17 cellular contexts compared by ENCODE assay signal in the genomic region with DNA sequence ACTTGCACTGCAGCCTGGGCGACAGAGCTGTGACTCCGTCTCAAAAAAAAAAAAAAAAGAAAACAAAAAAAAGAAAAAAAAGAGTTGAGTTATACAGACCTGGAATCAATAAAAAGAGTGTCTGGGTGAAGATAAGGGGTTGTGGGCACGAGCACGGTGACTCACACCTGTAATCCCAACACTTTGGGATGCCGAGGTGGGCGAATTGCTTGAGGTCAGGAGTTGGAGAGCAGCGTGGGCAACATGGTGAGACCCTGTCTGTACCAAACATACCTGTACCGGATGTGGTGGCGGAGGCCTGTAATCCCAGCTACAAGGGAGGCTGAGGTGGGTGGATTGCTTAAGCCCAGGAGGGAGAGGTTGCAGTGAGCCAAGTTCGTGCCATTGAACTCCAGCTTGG. TPM values are rescaled to one million over a fixed set of nuclear protein-coding genes. Genes with fewer than 3 reads are reported as not detected.
DNase-seq lines count a peak whose midpoint lies in the region; ATAC-seq, FAIRE-seq and TF ChIP-seq lines count a peak whose summit lies in the region.
"Had no signal": no experiment of that assay in that cellular context is flagged by ENCODE, and none has a peak within 500 bp of the region (broad histone marks: within the 10 kb centered on the region; RNA-seq: fewer than 3 reads in every experiment).

No MANE protein-coding gene starts in this region.

- no peak for FAIRE-seq in frontal cortex (lab: Jason Lieb, UNC)

- H3K4me1 ChIP-seq in CD4-positive, CD25-positive, alpha-beta regulatory T cell (ENCODE audit: control insufficient read depth, insufficient read depth, low read length, poor library complexity, severe bottlenecking) = peaks cover 20% of the 10 kb centered on the region
- H3K4me1 ChIP-seq in DOHH2 (ENCODE audit: control insufficient read depth, low read length) = peaks cover 31% of the 10 kb centered on the region
- peaks cover 7 to 39% (median 25%) of the 10 kb centered on the region in 6 donors for H3K4me1 ChIP-seq in spleen

- peaks cover 4% of the 10 kb centered on the region; the same call in 1 of the 2 replicates for H4K20me1 ChIP-seq in DOHH2 (ENCODE audit: control insufficient read depth, insufficient read depth, low read depth, low read length)

- H3K36me3 ChIP-seq in CD4-positive, CD25-positive, alpha-beta regulatory T cell (ENCODE audit: control insufficient read depth, insufficient read depth, low read length) = peaks cover 1% of the 10 kb centered on the region
- H3K36me3 ChIP-seq in DOHH2 (ENCODE audit: control insufficient read depth, low read length) (peaks cover 30% of the 10 kb centered on the region), spleen (peaks cover 0 to 5% (median 0%) of the 10 kb centered on the region in 6 donors)
- H3K36me3 ChIP-seq: lower lobe of right lung, ovary had no signal

- peak overlapping the region; percentile 95 for H3K4me2 ChIP-seq in DOHH2 (ENCODE audit: low read length)

- H3K27ac ChIP-seq in CD4-positive, CD25-positive, alpha-beta regulatory T cell (ENCODE audit: insufficient read depth, low read length, poor library complexity, severe bottlenecking) = no peak overlapping the region
- H3K27ac ChIP-seq in DOHH2 (ENCODE audit: low read depth, low read length) (no peak overlapping the region), spleen (no peak overlapping the region)

- peaks cover 3% of the 10 kb centered on the region for H3K36me3 Mint-ChIP-seq in CD4-positive, CD25-positive, alpha-beta regulatory T cell
- H3K36me3 Mint-ChIP-seq in activated CD8-positive, alpha-beta T cell treated with anti-CD3 and anti-CD28 coated beads, Interleukin-2, amount 10 ng/mL, durations not matched to agents 7 days and 5 days (ENCODE audit: low read depth) = peaks cover 10% of the 10 kb centered on the region
- H3K36me3 Mint-ChIP-seq in mesothelial cell of epicardium = peaks cover 2% of the 10 kb centered on the region

- peak overlapping the region; percentile 84 to 91 (median 86) for H3K4me3 Mint-ChIP-seq in CD4-positive, CD25-positive, alpha-beta regulatory T cell
- peak overlapping the region; percentile 78 for H3K4me3 Mint-ChIP-seq in activated CD8-positive, alpha-beta T cell treated with anti-CD3 and anti-CD28 coated beads, Interleukin-2, amount 10 ng/mL, durations not matched to agents 7 days and 5 days
- H3K4me3 Mint-ChIP-seq in mesothelial cell of epicardium = peak overlapping the region; percentile 82

- H3F3A ChIP-seq in DOHH2 (ENCODE audit: control insufficient read depth, insufficient read depth) = no peaks in the 10 kb centered on the region

- TF ChIP-seq POLR2A in spleen (IDR thresholded peaks at IDR 0.05) = no peak

- CTCF ChIA-PET in activated CD8-positive, alpha-beta T cell treated with anti-CD3 and anti-CD28 coated beads, Interleukin-2, amount 10 ng/mL, durations not matched to agents 7 days and 5 days (lab: Charles Lee) = interaction anchor here (0.6 kb wide), 1 partner anchor 635 kb away, joined by 3 read pairs; no protein-coding TSS in a partner anchor

- H3K4me3 ChIP-seq in CD4-positive, CD25-positive, alpha-beta regulatory T cell (ENCODE audit: low read depth, low read length) = no peak overlapping the region
- H3K4me3 ChIP-seq in DOHH2 (ENCODE audit: low read length) (no peak overlapping the region), spleen (peak overlapping the region in 1 of 8 donors; percentile 85)

- H3K9me3 Mint-ChIP-seq in CD4-positive, CD25-positive, alpha-beta regulatory T cell = no peaks in the 10 kb centered on the region
- no peaks in the 10 kb centered on the region for H3K9me3 Mint-ChIP-seq in activated CD8-positive, alpha-beta T cell treated with anti-CD3 and anti-CD28 coated beads, Interleukin-2, amount 10 ng/mL, durations not matched to agents 7 days and 5 days (ENCODE audit: insufficient read depth)
- H3K9me3 Mint-ChIP-seq in mesothelial cell of epicardium = no peaks in the 10 kb centered on the region

- H3K27me3 Mint-ChIP-seq in CD4-positive, CD25-positive, alpha-beta regulatory T cell = no peaks in the 10 kb centered on the region
- no peaks in the 10 kb centered on the region for H3K27me3 Mint-ChIP-seq in activated CD8-positive, alpha-beta T cell treated with anti-CD3 and anti-CD28 coated beads, Interleukin-2, amount 10 ng/mL, durations not matched to agents 7 days and 5 days (ENCODE audit: low read depth)
- no peaks in the 10 kb centered on the region for H3K27me3 Mint-ChIP-seq in mesothelial cell of epicardium (ENCODE audit: low read depth)

- TF ChIP-seq CTCF in DOHH2 (IDR thresholded peaks at IDR 0.05; ENCODE audit: low read depth, low read length, poor library complexity, severe bottlenecking) (no peak), mesothelial cell of epicardium (IDR thresholded peaks at IDR 0.05; ENCODE audit: unreplicated experiment) (no peak), spleen (IDR thresholded peaks at IDR 0.05 in 8 of 11, conservative IDR thresholded peaks at IDR 0.05 in 3 of 11) (no peak)

- peaks cover 47% of the 10 kb centered on the region for H3K79me2 ChIP-seq in DOHH2 (ENCODE audit: control insufficient read depth, low read length)

- H3K27me3 ChIP-seq in CD4-positive, CD25-positive, alpha-beta regulatory T cell (ENCODE audit: control insufficient read depth, insufficient read depth, low read length) = no peaks in the 10 kb centered on the region
- no peaks in the 10 kb centered on the region for H3K27me3 ChIP-seq in DOHH2 (ENCODE audit: control insufficient read depth, low read length)
- no peaks in the 10 kb centered on the region for H3K27me3 ChIP-seq in spleen (replicated peaks in 1 of 7)
- H3K27me3 ChIP-seq: ovary had no signal

- no peak for DNase-seq in CD4-positive, CD25-positive, alpha-beta regulatory T cell
- DNase-seq in activated CD8-positive, alpha-beta T cell treated with anti-CD3 and anti-CD28 coated beads, Interleukin-2, amount 10 ng/mL, durations not matched to agents 7 days and 5 days = no peak
- no peak for DNase-seq in mesothelial cell of epicardium (ENCODE audit: low spot score in 2 of 2, unreplicated experiment in 2 of 2)
- no peak for DNase-seq in spleen
- DNase-seq in NCI-H2227 (lab: John Stamatoyannopoulos, UW; ENCODE audit: unreplicated experiment) = no peak
- no peak for DNase-seq in frontal cortex (ENCODE audit: low spot score in 2 of 2)
- DNase-seq: AML-193; cerebellar nuclear complex; H7; lower lobe of right lung; MV-4-11; NCI-H2171 treated with DMSO at 0.1 percent for 48 hours; NK-92 treated with Interleukin-12 subunit alpha and Interleukin-12 subunit beta, amount 100 ng/mL, for 24 hours; ovary; Right ventricle myocardium superior had no signal

- no peaks in the 10 kb centered on the region for H3K9me3 ChIP-seq in CD4-positive, CD25-positive, alpha-beta regulatory T cell (ENCODE audit: control insufficient read depth in 2 of 2, low read length in 2 of 2)
- no peaks in the 10 kb centered on the region for H3K9me3 ChIP-seq in DOHH2 (ENCODE audit: control insufficient read depth, insufficient read depth, low read length)
- no peaks in the 10 kb centered on the region for H3K9me3 ChIP-seq in spleen
- H3K9me3 ChIP-seq: lower lobe of right lung, ovary had no signal

- peaks cover 14 to 31% (median 19%) of the 10 kb centered on the region in 4 donors for H3K4me1 Mint-ChIP-seq in CD4-positive, CD25-positive, alpha-beta regulatory T cell
- peaks cover 30% of the 10 kb centered on the region for H3K4me1 Mint-ChIP-seq in activated CD8-positive, alpha-beta T cell treated with anti-CD3 and anti-CD28 coated beads, Interleukin-2, amount 10 ng/mL, durations not matched to agents 7 days and 5 days (ENCODE audit: low read depth)
- peaks cover 18% of the 10 kb centered on the region for H3K4me1 Mint-ChIP-seq in mesothelial cell of epicardium

- WGBS in spleen, 5 donors = 93 to 98% (median 97%) methylated on average over 10 of the region's 10 CpGs

- POLR2A ChIA-PET in activated CD8-positive, alpha-beta T cell treated with anti-CD3 and anti-CD28 coated beads, Interleukin-2, amount 10 ng/mL, durations not matched to agents 7 days and 5 days (lab: Charles Lee) = no interaction called here

- peak overlapping the region; percentile 32 to 89 (median 79) for H3K27ac Mint-ChIP-seq in CD4-positive, CD25-positive, alpha-beta regulatory T cell
- H3K27ac Mint-ChIP-seq in activated CD8-positive, alpha-beta T cell treated with anti-CD3 and anti-CD28 coated beads, Interleukin-2, amount 10 ng/mL, durations not matched to agents 7 days and 5 days = no peak overlapping the region
- no peak overlapping the region for H3K27ac Mint-ChIP-seq in mesothelial cell of epicardium

- no peaks in the 10 kb centered on the region for H3K9me2 ChIP-seq in DOHH2 (replicated peaks; ENCODE audit: control insufficient read depth, low read length)

- intact Hi-C loops in spleen (cut with DNase I; ENCODE audit: low total_unique reads) = no loop called here

- no peak for ATAC-seq in CD4-positive, CD25-positive, alpha-beta regulatory T cell (ENCODE audit: low read depth in 2 of 2)
- ATAC-seq in activated CD8-positive, alpha-beta T cell treated with anti-CD3 and anti-CD28 coated beads, Interleukin-2, amount 10 ng/mL, durations not matched to agents 7 days and 5 days = no peak
- ATAC-seq in GM21423 (IDR thresholded peaks at IDR 0.05; ENCODE audit: unreplicated experiment) = no peak
- ATAC-seq: lower lobe of right lung had no signal

RNA-seq across cellular contexts. Expression of a gene that starts 1.3 kb away (rescaled TPM):
- total RNA-seq in CD4-positive, CD25-positive, alpha-beta regulatory T cell = 65.0 TPM
- 10 to 100 TPM; 38.7 to 59.5 (median 44.4) TPM for polyA plus RNA-seq in CD4-positive, CD25-positive, alpha-beta regulatory T cell
- total RNA-seq in activated CD8-positive, alpha-beta T cell treated with anti-CD3 and anti-CD28 coated beads, Interleukin-2, amount 10 ng/mL, durations not matched to agents 7 days and 5 days = 100 to 1,000 TPM; 126 to 129 TPM
- total RNA-seq in mesothelial cell of epicardium (141 to 149 TPM (median 142 TPM) in 3 replicates), spleen (10 to 100 TPM; 33.7 to 77.5 (median 53.7) TPM), frontal cortex (77.9 TPM)
- polyA plus RNA-seq in spleen = 10 to 100 TPM; 43.4 to 97.1 (median 49.8) TPM

Comparison
In these comparisons a context has a peak if more than half of its experiments do, and no peak if none do; other contexts are left out.
1. H3K27ac Mint-ChIP-seq: peak in CD4-positive, CD25-positive, alpha-beta regulatory T cell (3 of 3); none in activated CD8-positive, alpha-beta T cell treated with anti-CD3 and anti-CD28 coated beads, Interleukin-2, amount 10 ng/mL, durations not matched to agents 7 days and 5 days (single experiment) and mesothelial cell of epicardium (single experiment).
2. Peak in every context shown above with its lines, with median percentiles within 50 percentile points of each other: H3K4me3 Mint-ChIP-seq.